In genomic region chr16:52912565-52913173, GRCh38 we compare ENCODE assay signal across 8 cellular contexts.
DNase-seq lines count a peak whose midpoint lies in the region; ATAC-seq and TF ChIP-seq lines count a peak whose summit lies in the region.

No MANE protein-coding gene starts in this region.

- H3K27me3 ChIP-seq in iPS DF 6.9 (ENCODE audit: control insufficient read depth, insufficient read depth, low read length), result no peaks in the 10 kb centered on the region

- H3K4me3 ChIP-seq in astrocyte of the spinal cord (ENCODE audit: low read depth, low read length), result no peak overlapping the region
- H3K4me3 ChIP-seq in iPS DF 6.9 (ENCODE audit: low read length), result no peak overlapping the region

- peak; percentile 82 for TF ChIP-seq CTCF in astrocyte of the spinal cord (IDR thresholded peaks at IDR 0.05; ENCODE audit: low read depth, low read length)

- no peaks in the 10 kb centered on the region for H3K36me3 ChIP-seq in iPS DF 6.9 (ENCODE audit: control insufficient read depth, insufficient read depth, low read length)

- in situ Hi-C loops in astrocyte of the spinal cord (cut with HindIII; ENCODE audit: low sequenced_read_pairs), result no loop called here

- H3K27ac ChIP-seq in iPS DF 6.9 (ENCODE audit: low read length), result no peak overlapping the region

- H3K9me3 ChIP-seq in iPS DF 6.9 (ENCODE audit: control insufficient read depth, insufficient read depth, low read length), result no peaks in the 10 kb centered on the region

- ATAC-seq in GM18498 (IDR thresholded peaks at IDR 0.05; ENCODE audit: unreplicated experiment), result peak; percentile 76
- ATAC-seq in HG03457 (IDR thresholded peaks at IDR 0.05; ENCODE audit: unreplicated experiment), result peak; percentile 83
- ATAC-seq in GM21737 (IDR thresholded peaks at IDR 0.05; ENCODE audit: unreplicated experiment), result no peak

- DNase-seq in AG20443 (ENCODE audit: low spot score) (peak; percentile 68), NCI-H69 (lab: John Stamatoyannopoulos, UW) (peak; percentile 68), astrocyte of the spinal cord (ENCODE audit: low read depth, low spot score) (peak; percentile 51), iPS DF 6.9 (ENCODE audit: low read depth, low spot score) (peak; percentile 61)
- DNase-seq in stimulated activated CD4-positive, alpha-beta T cell treated with anti-CD3 and anti-CD28 coated beads, Interleukin-1b, Interleukin-23, amount 100 ng/mL, for 48 hours, result peak; percentile 25

- no CpG with 5 or more reads among the region's 7 CpGs for WGBS in iPS DF 6.9 (ENCODE audit: insufficient coverage, insufficient read length)

- no peaks in the 10 kb centered on the region for H3K4me1 ChIP-seq in iPS DF 6.9 (ENCODE audit: control insufficient read depth, insufficient read depth, low read length)
